ENCODE assay signal across 11 cellular contexts in the genomic region with DNA sequence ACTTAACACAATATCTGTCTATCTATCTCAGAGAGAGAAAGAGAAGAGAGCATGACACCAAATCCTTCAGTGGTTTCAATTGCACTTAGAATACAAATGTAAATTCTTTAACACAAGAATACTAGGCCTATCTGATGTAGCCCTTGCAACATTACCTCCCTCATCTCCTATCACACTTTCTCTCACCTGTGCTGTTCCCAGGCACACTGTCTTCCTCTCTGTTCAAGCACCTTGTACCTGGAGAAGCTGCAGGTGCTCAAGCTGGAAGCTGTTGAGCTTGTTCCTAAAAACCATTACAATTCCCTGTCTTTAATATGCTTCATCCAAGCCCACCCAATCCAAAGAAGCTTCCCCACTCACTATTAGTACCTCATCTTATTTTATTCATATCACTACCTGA.
"Had no signal": no experiment of that assay in that cellular context is flagged by ENCODE, and none has a peak within 500 bp of the region (broad histone marks: within the 10 kb centered on the region; RNA-seq: fewer than 3 reads in every experiment).

No MANE protein-coding gene starts in this region.

- H3K4me2 ChIP-seq: GM23338 had no signal

- H3K36me3 ChIP-seq: HAP-1 had no signal

- H3K4me1 ChIP-seq: HAP-1 had no signal

- H2AFZ ChIP-seq: GM23248, GM23338 had no signal

- H3K27ac ChIP-seq: GM23248 had no signal

- DNase-seq: GM23248, GOT3, H7, H9, HCEC 1CT, HFFc6 had no signal

- FAIRE-seq: H1, H54 had no signal

- H3K4me3 ChIP-seq: GM23248, GM23338, HAP-1 had no signal

- H3K9me3 ChIP-seq: HAP-1 had no signal

- ATAC-seq: GM23338, HCT116 had no signal

- H3K9ac ChIP-seq: GM23248 had no signal
